In the genomic region with DNA sequence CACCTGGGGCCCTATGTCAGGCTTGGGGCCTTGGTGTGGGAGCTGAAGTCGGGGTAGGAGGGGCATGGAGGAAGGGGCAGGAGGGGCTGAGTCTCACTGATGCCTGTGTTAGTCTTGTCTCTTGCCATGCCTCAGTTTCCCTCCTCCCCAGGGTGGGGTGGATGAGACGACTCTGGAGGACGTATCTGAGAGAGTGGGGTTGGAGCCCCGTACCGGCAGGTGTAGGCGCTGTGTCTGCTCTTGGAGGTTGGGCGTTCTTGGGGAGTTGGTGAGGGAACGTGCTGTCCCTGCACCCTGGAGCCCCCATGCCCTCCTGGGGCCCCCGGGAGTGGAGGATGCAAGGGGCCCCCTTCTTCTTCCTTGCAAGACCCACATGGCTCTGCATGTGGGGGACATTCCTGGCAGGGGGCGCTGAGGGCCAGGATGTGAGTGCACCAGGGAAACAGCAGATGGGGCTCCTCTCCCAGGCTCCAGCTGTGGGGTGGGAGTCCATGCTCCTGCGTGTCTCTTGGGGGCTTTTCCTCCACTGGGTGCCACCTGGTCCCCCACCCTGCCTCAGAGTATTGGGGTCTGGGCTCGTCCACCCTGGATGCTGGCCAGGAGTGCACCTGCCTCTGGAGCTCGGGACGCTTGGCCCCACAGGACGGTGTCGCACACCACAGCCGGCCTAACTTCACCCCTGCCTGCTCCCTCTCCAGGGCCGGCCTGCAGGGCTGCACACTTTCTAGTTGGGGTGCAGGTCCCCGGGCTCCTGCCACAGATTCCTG, we compare ENCODE assay signal across 9 cellular contexts. TPM values are rescaled to one million over a fixed set of nuclear protein-coding genes. Genes with fewer than 3 reads are reported as not detected.
A peak's percentile ranks its signal among the peaks of the same experiment; 100 is the strongest.
DNase-seq lines count a peak whose midpoint lies in the region; ATAC-seq and TF ChIP-seq lines count a peak whose summit lies in the region.
"Had no signal": no experiment of that assay in that cellular context is flagged by ENCODE, and none has a peak within 500 bp of the region (broad histone marks: within the 10 kb centered on the region; RNA-seq: fewer than 3 reads in every experiment).

No MANE protein-coding gene starts in this region.

- H3K4me2 ChIP-seq in PC-9, result no peak overlapping the region

- in situ Hi-C loops in brain microvascular endothelial cell (cut with HindIII; ENCODE audit: low pct_ligation_motif_present, low sequenced_read_pairs), result no loop called here

- intact Hi-C loops in PC-9 (cut with micrococcal nuclease; ENCODE audit: unreplicated experiment) (no loop called here), upper lobe of right lung (cut with DNase I) (no loop called here)

- no peak overlapping the region for H3K27ac Mint-ChIP-seq in mesothelial cell of epicardium

- no peak overlapping the region for H3K4me3 Mint-ChIP-seq in mesothelial cell of epicardium

- no peaks in the 10 kb centered on the region for H4K20me1 ChIP-seq in PC-9 (ENCODE audit: insufficient read depth)

- H3K9me3 ChIP-seq in PC-9 (ENCODE audit: insufficient read depth, low read depth) (no peaks in the 10 kb centered on the region), muscle layer of colon (ENCODE audit: low read length) (no peaks in the 10 kb centered on the region), upper lobe of right lung (no peaks in the 10 kb centered on the region)
- H3K9me3 ChIP-seq: pancreas had no signal

- POLR2A ChIA-PET in PC-9 (lab: Charles Lee; ENCODE audit: unreplicated experiment), result no interaction called here

- H3K4me3 ChIP-seq in GM06990 (replicated peaks; ENCODE audit: low read depth, low read length) (peak overlapping the region; percentile 91), PC-9 (no peak overlapping the region), brain microvascular endothelial cell (ENCODE audit: low read depth, low read length) (no peak overlapping the region), muscle layer of colon (ENCODE audit: low read depth in 1 of 2, low read length in 2 of 2) (no peak overlapping the region), upper lobe of right lung (peak overlapping the region; percentile 94)

- no peaks in the 10 kb centered on the region for H3F3A ChIP-seq in PC-9 (ENCODE audit: insufficient read depth, low read depth)

- no peaks in the 10 kb centered on the region for H3K36me3 Mint-ChIP-seq in mesothelial cell of epicardium

- TF ChIP-seq CTCF in GM06990 (IDR thresholded peaks at IDR 0.05; ENCODE audit: insufficient read depth, low read length, poor library complexity, severe bottlenecking), result peak; percentile 85
- TF ChIP-seq CTCF in PC-9 (conservative IDR thresholded peaks at IDR 0.05), result peak; percentile 33; the same call in 1 of the 2 replicates
- TF ChIP-seq CTCF in brain microvascular endothelial cell (IDR thresholded peaks at IDR 0.05; ENCODE audit: low read depth, low read length, missing control alignments), result peak; percentile 70
- TF ChIP-seq CTCF in upper lobe of right lung (IDR thresholded peaks at IDR 0.05), result peak; percentile 44
- no peak for TF ChIP-seq CTCF in mesothelial cell of epicardium (IDR thresholded peaks at IDR 0.05; ENCODE audit: unreplicated experiment)

- H3K4me1 Mint-ChIP-seq in mesothelial cell of epicardium, result peaks cover 4% of the 10 kb centered on the region

- H3K27me3 Mint-ChIP-seq in mesothelial cell of epicardium (ENCODE audit: low read depth), result peaks cover 7% of the 10 kb centered on the region

- ATAC-seq in upper lobe of right lung (peak; percentile 6), HG03571 (IDR thresholded peaks at IDR 0.05; ENCODE audit: unreplicated experiment) (no peak), GM18873 (IDR thresholded peaks at IDR 0.05; ENCODE audit: low FRiP score, unreplicated experiment) (no peak)

- H3K36me3 ChIP-seq in GM06990 (ENCODE audit: control insufficient read depth, insufficient read depth, low read length) (peaks cover 17% of the 10 kb centered on the region), PC-9 (ENCODE audit: low read depth) (no peaks in the 10 kb centered on the region), brain microvascular endothelial cell (replicated peaks) (no peaks in the 10 kb centered on the region), muscle layer of colon (ENCODE audit: insufficient read depth, low read length) (peaks cover 9% of the 10 kb centered on the region), upper lobe of right lung (peaks cover 17% of the 10 kb centered on the region)
- H3K36me3 ChIP-seq: pancreas had no signal

- H3K4me1 ChIP-seq in PC-9 (replicated peaks; ENCODE audit: insufficient read depth), result no peaks in the 10 kb centered on the region
- peaks cover 26% of the 10 kb centered on the region for H3K4me1 ChIP-seq in muscle layer of colon (ENCODE audit: insufficient read depth, low read length)
- peaks cover 30% of the 10 kb centered on the region for H3K4me1 ChIP-seq in upper lobe of right lung

- H3K27me3 ChIP-seq in GM06990 (replicated peaks; ENCODE audit: control insufficient read depth, insufficient read depth, low read length), result no peaks in the 10 kb centered on the region
- no peaks in the 10 kb centered on the region; the same call in 1 of the 2 replicates for H3K27me3 ChIP-seq in PC-9 (ENCODE audit: insufficient read depth, low read depth)
- no peaks in the 10 kb centered on the region for H3K27me3 ChIP-seq in brain microvascular endothelial cell (replicated peaks)
- H3K27me3 ChIP-seq in muscle layer of colon (ENCODE audit: control insufficient read depth in 1 of 2, insufficient read depth in 2 of 2, low read length in 2 of 2), result no peaks in the 10 kb centered on the region
- H3K27me3 ChIP-seq in upper lobe of right lung, result no peaks in the 10 kb centered on the region
- H3K27me3 ChIP-seq: pancreas had no signal

- BruUV-seq in PC-9 (replicated peaks; lab: Mats Ljungman, UMichigan), result no TSS peak

- H2AFZ ChIP-seq in PC-9, result no peak overlapping the region

- CTCF ChIA-PET in PC-9 (lab: Charles Lee), result no interaction called here

- H3K79me2 ChIP-seq in PC-9 (ENCODE audit: low read depth), result no peaks in the 10 kb centered on the region

- DNase-seq in GM06990 (ENCODE audit: extremely low read depth, insufficient read length) (peak; percentile 68), PC-9 (no peak), brain microvascular endothelial cell (no peak), upper lobe of right lung (no peak), mesothelial cell of epicardium (ENCODE audit: low spot score in 2 of 2, unreplicated experiment in 2 of 2) (no peak)

- H3K9ac ChIP-seq in muscle layer of colon (ENCODE audit: low read length), result no peak overlapping the region

- H3K9me3 Mint-ChIP-seq in mesothelial cell of epicardium, result no peaks in the 10 kb centered on the region

- H3K27ac ChIP-seq in PC-9 (no peak overlapping the region), brain microvascular endothelial cell (no peak overlapping the region), muscle layer of colon (ENCODE audit: low read depth, low read length) (peak overlapping the region; percentile 7), upper lobe of right lung (peak overlapping the region; percentile 98)

- no peaks in the 10 kb centered on the region for H3K9me2 ChIP-seq in PC-9 (ENCODE audit: insufficient read depth)

RNA-seq across cellular contexts. Expression of gene TNFRSF14, which starts 1.4 kb away (rescaled TPM):
- total RNA-seq in PC-9 (2021) (9.9 and 13.8 TPM in 2 replicates), upper lobe of right lung (133 TPM), mesothelial cell of epicardium (1.1 to 1.3 TPM (median 1.2 TPM) in 3 replicates)

RNA-seq across cellular contexts. Expression of gene HES5, which starts 24.7 kb away (rescaled TPM):
- total RNA-seq in PC-9 (2021) (not detected in 2 replicates), upper lobe of right lung (1.5 TPM), mesothelial cell of epicardium (not detected in 3 replicates)

RNA-seq across cellular contexts. Expression of gene PANK4, which starts 28.4 kb away (rescaled TPM):
- 20.5 and 33.4 TPM in 2 replicates for total RNA-seq in PC-9 (2021)
- total RNA-seq in upper lobe of right lung, result 36.4 TPM
- 43.1 to 50.8 TPM (median 45.4 TPM) in 3 replicates for total RNA-seq in mesothelial cell of epicardium

RNA-seq across cellular contexts. Expression of gene PRXL2B, which starts 31.8 kb away (rescaled TPM):
- total RNA-seq in PC-9 (2021) (26.1 and 35.3 TPM in 2 replicates), upper lobe of right lung (25.9 TPM), mesothelial cell of epicardium (33.4 to 37.1 TPM (median 34.7 TPM) in 3 replicates)

Comparison
In these comparisons a context has a peak if more than half of its experiments do, and no peak if none do; other contexts are left out.
1. H3K4me3 ChIP-seq: peak in GM06990 (single experiment) and upper lobe of right lung (single experiment); none in PC-9 (single experiment), brain microvascular endothelial cell (single experiment) and muscle layer of colon (0 of 2).
2. H3K27ac ChIP-seq: peak in muscle layer of colon (single experiment) and upper lobe of right lung (single experiment); none in PC-9 (single experiment) and brain microvascular endothelial cell (single experiment).